8 cellular contexts compared by ENCODE assay signal in genomic region chr20:8722277-8722928, GRCh38.
A peak's percentile ranks its signal among the peaks of the same experiment; 100 is the strongest.
DNase-seq lines count a peak whose midpoint lies in the region; ATAC-seq and TF ChIP-seq lines count a peak whose summit lies in the region.

No MANE protein-coding gene starts in this region.

- no peaks in the 10 kb centered on the region for H3K9me3 Mint-ChIP-seq in CD4-positive, alpha-beta memory T cell

- TF ChIP-seq POLR2A in ovary (IDR thresholded peaks at IDR 0.05), result no peak

- peak; percentile 55 for TF ChIP-seq CTCF in WI38 (IDR thresholded peaks at IDR 0.05; ENCODE audit: low read depth, low read length)
- TF ChIP-seq CTCF in ovary (IDR thresholded peaks at IDR 0.05), result peak; percentile 57 to 78 (median 64)

- intact Hi-C loops in CD4-positive, alpha-beta memory T cell (cut with micrococcal nuclease), result loop anchor here (1.0 to 5.0 kb wide), 4 partner anchors 415 to 1895 kb away; partner anchors contain the start of gene PLCB1
- intact Hi-C loops in ovary (cut with DNase I), result loop anchor here in 2 of 4 donors (5.0 to 10.0 kb wide), 2 partner anchors 675 to 678 kb away; no protein-coding TSS in a partner anchor

- ATAC-seq in GM18520 (IDR thresholded peaks at IDR 0.05; ENCODE audit: unreplicated experiment), result peak; percentile 67
- peak; percentile 87 for ATAC-seq in HG03342 (IDR thresholded peaks at IDR 0.05; ENCODE audit: unreplicated experiment)
- ATAC-seq in GM18519 (IDR thresholded peaks at IDR 0.05; ENCODE audit: low FRiP score, unreplicated experiment), result no peak

- H3K27me3 Mint-ChIP-seq in CD4-positive, alpha-beta memory T cell, result no peaks in the 10 kb centered on the region

- no peak overlapping the region for H3K4me3 ChIP-seq in CD4-positive, alpha-beta memory T cell (ENCODE audit: low read length in 2 of 2)
- H3K4me3 ChIP-seq in WI38 (ENCODE audit: low read depth, low read length), result no peak overlapping the region
- H3K4me3 ChIP-seq in ovary, result no peak overlapping the region

- no peaks in the 10 kb centered on the region for H3K4me1 Mint-ChIP-seq in CD4-positive, alpha-beta memory T cell

- H3K27me3 ChIP-seq in CD4-positive, alpha-beta memory T cell (ENCODE audit: insufficient read depth, low read length), result no peaks in the 10 kb centered on the region
- H3K27me3 ChIP-seq in ovary, result no peaks in the 10 kb centered on the region

- POLR2A ChIA-PET in CD4-positive, alpha-beta memory T cell (lab: Charles Lee; ENCODE audit: partially characterized antibody), result interaction anchor here (0.8 to 1.4 kb wide), 3 partner anchors 679 to 786 kb away, joined by 4 read pairs; no protein-coding TSS in a partner anchor

- H3K9me3 ChIP-seq in CD4-positive, alpha-beta memory T cell (ENCODE audit: control insufficient read depth in 1 of 2, low read length in 2 of 2), result no peaks in the 10 kb centered on the region
- no peaks in the 10 kb centered on the region for H3K9me3 ChIP-seq in ovary

- no peak overlapping the region for H3K27ac Mint-ChIP-seq in CD4-positive, alpha-beta memory T cell

- peaks cover 0 to 2% of the 10 kb centered on the region in 2 donors for H3K36me3 Mint-ChIP-seq in CD4-positive, alpha-beta memory T cell

- H3K4me1 ChIP-seq in CD4-positive, alpha-beta memory T cell (ENCODE audit: insufficient read depth, low read length), result no peaks in the 10 kb centered on the region
- H3K4me1 ChIP-seq in ovary (ENCODE audit: insufficient read depth), result no peaks in the 10 kb centered on the region

- CTCF ChIA-PET in CD4-positive, alpha-beta memory T cell (lab: Charles Lee; ENCODE audit: partially characterized antibody), result interaction anchor here (0.7 to 4.7 kb wide), 26 partner anchors 9 to 1894 kb away, joined by 3 to 98 read pairs (median 5); partner anchors contain the start of gene PLCB1

- DNase-seq in CD4-positive, alpha-beta memory T cell, result peak; percentile 26 to 41 (median 34)
- DNase-seq in NCI-H226 (peak; percentile 6), germinal center (ENCODE audit: low spot score) (peak; percentile 2), ovary (peak in 2 of 5 donors; percentile 18 to 30)

- no peak for TF ChIP-seq EP300 in ovary (IDR thresholded peaks at IDR 0.05)

- H3K36me3 ChIP-seq in CD4-positive, alpha-beta memory T cell (ENCODE audit: insufficient read depth, low read length), result no peaks in the 10 kb centered on the region
- H3K36me3 ChIP-seq in ovary, result no peaks in the 10 kb centered on the region

- WGBS in ovary, 3 donors, result 16 to 30% (median 17%) methylated on average over 8 of the region's 8 CpGs

- H3K4me3 Mint-ChIP-seq in CD4-positive, alpha-beta memory T cell, result no peak overlapping the region

- no peak overlapping the region for H3K27ac ChIP-seq in CD4-positive, alpha-beta memory T cell (ENCODE audit: low read depth, low read length)
- H3K27ac ChIP-seq in ovary, result no peak overlapping the region
